Comparison of ENCODE assay signal across 15 cellular contexts in the genomic region with DNA sequence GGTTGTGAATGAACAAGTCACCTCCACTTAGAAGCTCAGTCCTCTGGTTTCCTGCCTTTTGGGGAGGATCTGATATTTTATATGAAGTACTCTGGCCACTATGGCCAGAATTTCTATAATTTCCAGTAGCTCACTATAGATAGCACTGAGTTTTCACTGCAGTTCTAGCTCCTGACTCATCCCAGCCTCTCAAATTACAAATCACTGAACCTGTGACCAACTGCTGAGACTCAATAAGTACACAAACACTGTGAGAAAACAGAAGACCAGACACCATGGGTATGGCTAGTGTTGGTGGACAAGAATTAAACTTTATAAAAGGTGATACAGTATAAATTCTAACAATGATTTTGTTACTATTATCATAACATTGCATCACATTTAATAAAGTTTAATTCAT. TPM values are rescaled to one million over a fixed set of nuclear protein-coding genes. Genes with fewer than 3 reads are reported as not detected.
A peak's percentile ranks its signal among the peaks of the same experiment; 100 is the strongest.
DNase-seq lines count a peak whose midpoint lies in the region; ATAC-seq and TF ChIP-seq lines count a peak whose summit lies in the region.
"Had no signal": no experiment of that assay in that cellular context is flagged by ENCODE, and none has a peak within 500 bp of the region (broad histone marks: within the 10 kb centered on the region; RNA-seq: fewer than 3 reads in every experiment).

No MANE protein-coding gene starts in this region.

- peaks cover 24% of the 10 kb centered on the region for H3K4me1 Mint-ChIP-seq in HFFc6 (ENCODE audit: low read depth)

- in situ Hi-C loops in ACHN (cut with HindIII; ENCODE audit: low pct_ligation_motif_present, low pct_unique_long_range_greater_than_20kb, low sequenced_read_pairs) = no loop called here
- in situ Hi-C loops in astrocyte of the cerebellum (cut with HindIII; ENCODE audit: low sequenced_read_pairs) = no loop called here
- in situ Hi-C loops in KBM-7 (cut with MboI; ENCODE audit: low pct_unique_long_range_greater_than_20kb, low sequenced_read_pairs) = no loop called here

- no peak for TF ChIP-seq CTCF in HFFc6 (IDR thresholded peaks at IDR 0.05)
- TF ChIP-seq CTCF in astrocyte of the cerebellum (IDR thresholded peaks at IDR 0.05; ENCODE audit: low read depth, low read length, missing control alignments) = no peak

- peaks cover 19% of the 10 kb centered on the region for H3K36me3 Mint-ChIP-seq in HFFc6 (ENCODE audit: low read depth)

- DNase-seq in ACHN = peak; percentile 14
- peak; percentile 71 for DNase-seq in HFFc6
- DNase-seq in astrocyte of the cerebellum (ENCODE audit: low read depth) = peak; percentile 27
- DNase-seq in kidney glomerular epithelial cell (lab: John Stamatoyannopoulos, UW) = peak; percentile 68
- no peak for DNase-seq in NCI-H526 treated with DMSO at 0.1 percent for 48 hours (lab: John Stamatoyannopoulos, UW)
- no peak for DNase-seq in KBM-7
- DNase-seq: activated CD4-positive, alpha-beta T cell treated with anti-CD3 and anti-CD28 coated beads, Interleukin-2, amount 10 ng/mL, durations not matched to agents 24 days and 14 days; activated naive CD4-positive, alpha-beta T cell treated with anti-CD3 and anti-CD28 coated beads, Interleukin-2, amount 10 ng/mL, durations not matched to agents 7 days and 5 days; BE2C; islet precursor cell; NCI-H2029; pancreas; thyroid gland had no signal

- ATAC-seq in HG03457 (IDR thresholded peaks at IDR 0.05; ENCODE audit: unreplicated experiment) = no peak
- ATAC-seq in GM19452 (IDR thresholded peaks at IDR 0.05; ENCODE audit: unreplicated experiment) = no peak
- ATAC-seq: pancreas had no signal

- H3K9me3 Mint-ChIP-seq in HFFc6 = no peaks in the 10 kb centered on the region

- H3K4me3 ChIP-seq in astrocyte of the cerebellum (ENCODE audit: low read depth, low read length) = no peak overlapping the region
- H3K4me3 ChIP-seq: pancreas, thyroid gland had no signal

- H3K27ac Mint-ChIP-seq in HFFc6 = peak overlapping the region; percentile 59
- H3K27ac Mint-ChIP-seq: activated CD4-positive, alpha-beta T cell treated with anti-CD3 and anti-CD28 coated beads, Interleukin-2, amount 10 ng/mL, durations not matched to agents 24 days and 14 days; activated naive CD4-positive, alpha-beta T cell treated with anti-CD3 and anti-CD28 coated beads, Interleukin-2, amount 10 ng/mL, durations not matched to agents 7 days and 5 days had no signal

- no peaks in the 10 kb centered on the region; the same call in 1 of the 2 replicates for H3K27me3 Mint-ChIP-seq in HFFc6 (ENCODE audit: insufficient read depth)
- H3K27me3 Mint-ChIP-seq: activated CD4-positive, alpha-beta T cell treated with anti-CD3 and anti-CD28 coated beads, Interleukin-2, amount 10 ng/mL, durations not matched to agents 24 days and 14 days; activated naive CD4-positive, alpha-beta T cell treated with anti-CD3 and anti-CD28 coated beads, Interleukin-2, amount 10 ng/mL, durations not matched to agents 7 days and 5 days had no signal

- H3K4me3 Mint-ChIP-seq in HFFc6 = 0 out of 2 replicates have a peak overlapping the region, but pooled peaks have one; percentile 17
- H3K4me3 Mint-ChIP-seq: activated CD4-positive, alpha-beta T cell treated with anti-CD3 and anti-CD28 coated beads, Interleukin-2, amount 10 ng/mL, durations not matched to agents 24 days and 14 days; activated naive CD4-positive, alpha-beta T cell treated with anti-CD3 and anti-CD28 coated beads, Interleukin-2, amount 10 ng/mL, durations not matched to agents 7 days and 5 days had no signal

RNA-seq across cellular contexts. Expression of a gene that starts 47.1 kb away (rescaled TPM):
- total RNA-seq in HFFc6 (2021; fragmentation: NEBNext Ultra II Directional; extraction: Animal tissue kit (Norgen Biotek cat#: 25700)) = under 1 TPM; 0.10 to 0.62 (median 0.39) TPM

Comparison
In these comparisons a context has a peak if more than half of its experiments do, and no peak if none do; other contexts are left out.
1. DNase-seq: peak in ACHN (single experiment), HFFc6 (single experiment), astrocyte of the cerebellum (single experiment) and kidney glomerular epithelial cell (single experiment); none in NCI-H526 treated with DMSO at 0.1 percent for 48 hours (single experiment) and KBM-7 (single experiment).